ENCODE assay signal across 16 cellular contexts in the genomic region with DNA sequence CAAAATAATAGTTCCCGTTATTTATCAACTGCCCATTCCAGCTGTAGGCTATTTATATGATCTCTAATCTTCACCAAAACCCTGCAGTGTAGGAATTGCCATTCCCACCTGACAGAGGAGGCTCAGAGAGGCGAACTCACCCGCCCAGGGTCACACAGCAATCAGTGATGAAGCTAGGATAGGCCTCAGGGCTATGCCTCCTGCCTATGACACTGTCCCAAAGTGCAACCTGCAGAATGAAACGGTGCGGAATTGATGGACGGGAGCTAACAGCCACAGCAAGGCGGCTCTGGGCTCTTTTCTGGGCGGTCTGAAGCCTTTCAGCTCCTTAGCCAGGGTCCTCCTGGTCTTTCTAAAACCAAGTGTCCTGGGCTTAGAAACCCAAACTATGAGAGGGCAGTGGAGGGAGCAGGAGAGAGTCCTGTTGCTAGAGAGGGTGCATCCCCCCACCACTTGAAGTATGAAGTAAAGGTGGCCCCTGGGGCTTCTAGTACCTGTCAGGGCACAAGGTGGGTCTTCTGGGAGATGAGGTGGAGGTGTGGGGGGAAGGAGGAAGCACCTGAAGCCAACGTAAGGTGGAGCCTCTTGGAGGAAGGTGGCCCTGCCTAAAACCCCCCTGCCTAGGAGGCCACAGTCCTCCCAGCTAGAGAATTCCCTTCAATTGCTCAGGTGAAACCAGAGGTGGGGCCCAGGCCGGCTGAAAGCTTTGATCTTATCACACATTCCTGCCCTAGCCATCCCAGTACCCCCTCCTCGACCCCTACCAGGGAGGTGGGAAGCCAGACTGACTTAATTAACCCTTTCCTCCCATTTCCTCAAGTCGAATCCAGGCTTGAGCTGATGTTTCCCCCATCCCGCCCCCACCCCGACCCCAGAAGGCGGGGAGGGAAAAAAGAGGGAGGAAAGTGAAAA. TPM values are rescaled to one million over a fixed set of nuclear protein-coding genes. Genes with fewer than 3 reads are reported as not detected.
DNase-seq lines count a peak whose midpoint lies in the region; ATAC-seq, FAIRE-seq and TF ChIP-seq lines count a peak whose summit lies in the region.
"Had no signal": no experiment of that assay in that cellular context is flagged by ENCODE, and none has a peak within 500 bp of the region (broad histone marks: within the 10 kb centered on the region; RNA-seq: fewer than 3 reads in every experiment).

No MANE protein-coding gene starts in this region.

- H3K56ac ChIP-seq in H9 (ENCODE audit: insufficient read length, low read depth, low read length) (no peak overlapping the region), H1 (replicated peaks; ENCODE audit: insufficient read length, low read depth, low read length) (no peak overlapping the region), mesendoderm (ENCODE audit: low read length) (peak overlapping the region; percentile 76)

- H2BK12ac ChIP-seq in H9 (ENCODE audit: insufficient read length, low read depth, low read length) (no peak overlapping the region), H1 (ENCODE audit: low read depth, low read length) (peak overlapping the region; percentile 94)

- TF ChIP-seq CTCF in H9 (conservative IDR thresholded peaks at IDR 0.05): no peak
- no peak for TF ChIP-seq CTCF in H1 (IDR thresholded peaks at IDR 0.05; ENCODE audit: control extremely low read depth in 1 of 3, insufficient read depth in 1 of 3, low read depth in 1 of 3, low read length in 3 of 3)
- TF ChIP-seq CTCF in brain microvascular endothelial cell (IDR thresholded peaks at IDR 0.05; ENCODE audit: low read depth, low read length, missing control alignments): no peak
- TF ChIP-seq CTCF in OCI-LY7 (conservative IDR thresholded peaks at IDR 0.05; ENCODE audit: low read length): no peak

- 0 out of 3 replicates have a peak, but pooled peaks of 1 of the 2 experiments have one; percentile 29 for TF ChIP-seq POLR2A in H1 (IDR thresholded peaks at IDR 0.05; ENCODE audit: control extremely low read depth in 1 of 2, low read depth in 2 of 2, low read length in 2 of 2)

- no peak overlapping the region for H4K8ac ChIP-seq in H9 (replicated peaks; ENCODE audit: insufficient read length, low read depth, low read length)
- no peak overlapping the region for H4K8ac ChIP-seq in H1 (ENCODE audit: extremely low read depth, insufficient read depth, low read length)
- H4K8ac ChIP-seq in mesendoderm (ENCODE audit: low read depth, low read length): no peak overlapping the region

- no peaks in the 10 kb centered on the region for H3K27me3 Mint-ChIP-seq in H9 (ENCODE audit: low read depth)

- H3K27ac Mint-ChIP-seq in H9: peak overlapping the region; percentile 57 to 92 (median 74); a peak in 6 of 7 replicates
- H3K27ac Mint-ChIP-seq: IgD-negative memory B cell had no signal

- H2AK5ac ChIP-seq in H9 (ENCODE audit: insufficient read length, low read length): no peak overlapping the region
- peak overlapping the region; percentile 83 for H2AK5ac ChIP-seq in H1 (ENCODE audit: low read depth, low read length)
- peak overlapping the region; percentile 95 for H2AK5ac ChIP-seq in mesendoderm (ENCODE audit: low read length)

- H3K23ac ChIP-seq in H9 (ENCODE audit: insufficient read length, low read depth, low read length) (no peak overlapping the region), H1 (ENCODE audit: insufficient read length) (no peak overlapping the region), mesendoderm (ENCODE audit: low read length) (no peak overlapping the region)

- H3K36me3 Mint-ChIP-seq in H9 (ENCODE audit: insufficient read depth in 1 of 3, low read depth in 3 of 3): peaks cover 1 to 17% (median 9%) of the 10 kb centered on the region in 3 experiments; a peak in 6 of 7 replicates
- H3K36me3 Mint-ChIP-seq: IgD-negative memory B cell had no signal

- H3K9ac ChIP-seq in H9 (ENCODE audit: extremely low read depth, insufficient read length, low read length) (no peak overlapping the region), H1 (replicated peaks in 1 of 4; ENCODE audit: extremely low read depth in 1 of 4, low read depth in 3 of 4, low read length in 3 of 4) (peak overlapping the region in 1 of 4 experiments; percentile 27; a peak in 1 of 7 replicates), mesendoderm (ENCODE audit: low read length) (peak overlapping the region; percentile 37), subcutaneous abdominal adipose tissue (ENCODE audit: low read length in 5 of 5) (peak overlapping the region in 2 of 5 donors; percentile 37 to 58)

- 0 out of 4 replicates have a peak, but pooled peaks of 1 of the 2 experiments have one; percentile 6 for TF ChIP-seq RAD21 in H1 (IDR thresholded peaks at IDR 0.05 in 1 of 2, conservative IDR thresholded peaks at IDR 0.05 in 1 of 2; ENCODE audit: low read depth in 2 of 2, low read length in 2 of 2)

- CTCF ChIA-PET in H1 (lab: Charles Lee; ENCODE audit: partially characterized antibody) (interaction anchor here (0.8 to 3.0 kb wide), 7 partner anchors 10 to 88 kb away, joined by 3 to 9 read pairs (median 4); no protein-coding TSS in a partner anchor), OCI-LY7 (lab: Charles Lee; ENCODE audit: unreplicated experiment) (interaction anchor here (0.6 kb wide), 1 partner anchor 92 kb away, joined by 3 read pairs; no protein-coding TSS in a partner anchor)

- H3K4me3 Mint-ChIP-seq in H9: peak overlapping the region in 1 of 2 experiments; percentile 26; a peak in 1 of 5 replicates
- H3K4me3 Mint-ChIP-seq: IgD-negative memory B cell had no signal

- H3K9me3 ChIP-seq in H9 (ENCODE audit: control insufficient read depth, low read depth, low read length) (no peaks in the 10 kb centered on the region), H1 (ENCODE audit: insufficient read depth in 2 of 2, low read depth in 1 of 2, low read length in 1 of 2) (no peaks in the 10 kb centered on the region), subcutaneous abdominal adipose tissue (ENCODE audit: control insufficient read depth in 5 of 5, low read length in 5 of 5) (no peaks in the 10 kb centered on the region), OCI-LY7 (ENCODE audit: low read length) (no peaks in the 10 kb centered on the region)
- H3K9me3 ChIP-seq: SJCRH30 had no signal

- H2BK15ac ChIP-seq in H9 (ENCODE audit: low read depth, low read length) (no peak overlapping the region), H1 (ENCODE audit: low read length) (0 out of 2 replicates have a peak overlapping the region, but pooled peaks have one; percentile 61), mesendoderm (replicated peaks; ENCODE audit: low read depth) (no peak overlapping the region)

- no peak overlapping the region for H2AFZ ChIP-seq in H9 (ENCODE audit: low read length)
- no peak overlapping the region for H2AFZ ChIP-seq in H1 (ENCODE audit: low read length)
- no peak overlapping the region for H2AFZ ChIP-seq in OCI-LY7 (ENCODE audit: low read length)

- no peak for ATAC-seq in GM21381 (IDR thresholded peaks at IDR 0.05; ENCODE audit: unreplicated experiment)

- peaks cover 2% of the 10 kb centered on the region; the same call in 1 of the 2 replicates for H3K79me2 ChIP-seq in H9 (ENCODE audit: insufficient read depth, low read length)
- peaks cover 0 to 25% of the 10 kb centered on the region in 2 experiments; a peak in 1 of 4 replicates for H3K79me2 ChIP-seq in H1 (ENCODE audit: control insufficient read depth in 1 of 2, insufficient read depth in 2 of 2, low read length in 2 of 2)
- H3K79me2 ChIP-seq in mesendoderm (ENCODE audit: control insufficient read depth, insufficient read depth, low read length): peaks cover 11% of the 10 kb centered on the region
- no peaks in the 10 kb centered on the region for H3K79me2 ChIP-seq in OCI-LY7 (ENCODE audit: insufficient read depth, low read depth, low read length)

- H3K4me1 ChIP-seq in H9 (ENCODE audit: insufficient read depth, low read length) (peaks cover 6% of the 10 kb centered on the region; the same call in 1 of the 2 replicates), H1 (replicated peaks in 1 of 4; ENCODE audit: control insufficient read depth in 3 of 4, insufficient read depth in 4 of 4, low read length in 3 of 4) (peaks cover 12 to 26% (median 19%) of the 10 kb centered on the region in 4 experiments), mesendoderm (ENCODE audit: control insufficient read depth, low read depth, low read length) (peaks cover 33% of the 10 kb centered on the region), subcutaneous abdominal adipose tissue (ENCODE audit: control insufficient read depth in 5 of 5, insufficient read depth in 5 of 5, low read length in 5 of 5) (peaks cover 43 to 92% (median 83%) of the 10 kb centered on the region in 5 donors), OCI-LY7 (ENCODE audit: insufficient read depth, low read length, poor library complexity, severe bottlenecking) (no peaks in the 10 kb centered on the region)

- H4K5ac ChIP-seq in H9 (ENCODE audit: insufficient read length, low read depth, low read length) (no peak overlapping the region), H1 (ENCODE audit: insufficient read length, low read depth, low read length) (peak overlapping the region; percentile 25), mesendoderm (ENCODE audit: low read length) (no peak overlapping the region)

- peaks cover 36 to 50% of the 10 kb centered on the region in 2 experiments for H3K4me1 Mint-ChIP-seq in H9
- H3K4me1 Mint-ChIP-seq: IgD-negative memory B cell had no signal

- POLR2A ChIA-PET in H1 (lab: Charles Lee; ENCODE audit: partially characterized antibody): interaction anchor here (0.7 to 6.0 kb wide), 8 partner anchors 10 to 26 kb away, joined by 3 to 72 read pairs (median 12); a partner anchor contains a TSS
- POLR2A ChIA-PET in OCI-LY7 (lab: Charles Lee): no interaction called here

- no peak overlapping the region for H2BK120ac ChIP-seq in H9 (ENCODE audit: low read depth, low read length, poor library complexity, severe bottlenecking)
- H2BK120ac ChIP-seq in H1 (replicated peaks; ENCODE audit: low read depth, low read length): peak overlapping the region; percentile 19
- no peak overlapping the region for H2BK120ac ChIP-seq in mesendoderm (ENCODE audit: low read depth, low read length)

- no peaks in the 10 kb centered on the region for H3K36me3 ChIP-seq in H1 (ENCODE audit: control insufficient read depth in 2 of 4, insufficient read depth in 4 of 4, low read length in 3 of 4)
- no peaks in the 10 kb centered on the region for H3K36me3 ChIP-seq in mesendoderm (ENCODE audit: control insufficient read depth, insufficient read depth, low read length)
- peaks cover 0 to 32% (median 11%) of the 10 kb centered on the region in 5 donors for H3K36me3 ChIP-seq in subcutaneous abdominal adipose tissue (ENCODE audit: control insufficient read depth in 5 of 5, insufficient read depth in 5 of 5, low read length in 5 of 5)
- no peaks in the 10 kb centered on the region for H3K36me3 ChIP-seq in brain microvascular endothelial cell (replicated peaks)
- no peaks in the 10 kb centered on the region for H3K36me3 ChIP-seq in OCI-LY7 (ENCODE audit: insufficient read depth, low read length)

- in situ Hi-C loops in brain microvascular endothelial cell (cut with HindIII; ENCODE audit: low pct_ligation_motif_present, low sequenced_read_pairs): no loop called here

- H3K27ac ChIP-seq in H9 (ENCODE audit: insufficient read length, low read depth, low read length) (no peak overlapping the region), H1 (ENCODE audit: low read depth, low read length) (0 out of 2 replicates have a peak overlapping the region, but pooled peaks have one; percentile 37), mesendoderm (ENCODE audit: low read depth, low read length) (peak overlapping the region; percentile 53), subcutaneous abdominal adipose tissue (ENCODE audit: low read depth, low read length) (peak overlapping the region; percentile 95), brain microvascular endothelial cell (no peak overlapping the region), OCI-LY7 (ENCODE audit: low read depth, low read length, poor library complexity, severe bottlenecking) (no peak overlapping the region)
- H3K27ac ChIP-seq: VCaP had no signal

- no CpG with 5 or more reads among the region's 15 CpGs for WGBS in H9 (ENCODE audit: extremely low coverage, insufficient read length, low lambda C conversion rate)
- 49% methylated on average over 12 of the region's 15 CpGs; no CpG with 5 or more reads in 1 of the 2 experiments for WGBS in H1 (ENCODE audit: extremely low coverage in 1 of 2, insufficient coverage in 1 of 2, insufficient read length in 1 of 2, insufficient replicate concordance in 2 of 2, low coverage in 1 of 2, low lambda C conversion rate in 2 of 2, missing lambda C conversion rate in 1 of 2), 2 experiments
- no CpG with 5 or more reads among the region's 15 CpGs for WGBS in mesendoderm (ENCODE audit: extremely low coverage, insufficient coverage, low lambda C conversion rate)

- H3K14ac ChIP-seq in H9 (ENCODE audit: insufficient read depth, low read length): no peak overlapping the region
- H3K14ac ChIP-seq in H1 (ENCODE audit: insufficient read length): no peak overlapping the region

- H3K18ac ChIP-seq in H9 (ENCODE audit: insufficient read length, low read depth, low read length) (no peak overlapping the region), H1 (ENCODE audit: extremely low read depth, low read length) (peak overlapping the region; percentile 68), mesendoderm (ENCODE audit: low read length) (peak overlapping the region; percentile 33)

- H2BK5ac ChIP-seq in H9 (ENCODE audit: insufficient read length, low read length) (no peak overlapping the region), H1 (ENCODE audit: low read depth, low read length) (peak overlapping the region; percentile 77; the same call in 1 of the 2 replicates), mesendoderm (ENCODE audit: low read length) (peak overlapping the region; percentile 84)

- intact Hi-C loops in OCI-LY7 (cut with micrococcal nuclease; ENCODE audit: unreplicated experiment): no loop called here

- H3K9me3 Mint-ChIP-seq in H9: no peaks in the 10 kb centered on the region
- H3K9me3 Mint-ChIP-seq: IgD-negative memory B cell had no signal

- H3K79me1 ChIP-seq in H9 (ENCODE audit: insufficient read depth, low read depth, low read length, poor library complexity, severe bottlenecking) (peaks cover 7% of the 10 kb centered on the region), H1 (ENCODE audit: low read depth, low read length) (peaks cover 8% of the 10 kb centered on the region; the same call in 1 of the 2 replicates), mesendoderm (ENCODE audit: low read length) (peaks cover 14% of the 10 kb centered on the region)

- DNase-seq in H9 (peak; percentile 90), H1 (ENCODE audit: low read depth in 1 of 2, low spot score in 2 of 2) (peak; percentile 67 to 68), mesendoderm (peak; percentile 98), brain microvascular endothelial cell (no peak), OCI-LY7 (ENCODE audit: low spot score) (no peak)
- no peak for DNase-seq in stimulated activated CD4-positive, alpha-beta T cell treated with anti-CD3 and anti-CD28 coated beads, Interleukin-4, amount 100 ng/mL, for 24 hours
- DNase-seq: effector CD4-positive, alpha-beta T cell; GDM1; NCI-H1694; small intestine had no signal

- H2BK20ac ChIP-seq in H9 (ENCODE audit: low read depth, low read length, poor library complexity, severe bottlenecking) (no peak overlapping the region), H1 (ENCODE audit: low read length) (peak overlapping the region; percentile 95; the same call in 1 of the 2 replicates)

- no peaks in the 10 kb centered on the region for H3K23me2 ChIP-seq in H9 (ENCODE audit: insufficient read length, low read depth, low read length, poor library complexity, severe bottlenecking)
- 0 out of 2 replicates have a peak, but pooled peaks cover 2% of the 10 kb centered on the region for H3K23me2 ChIP-seq in H1 (ENCODE audit: low read depth, low read length)

- H3K27me3 ChIP-seq in H9 (ENCODE audit: insufficient read depth, low read length) (no peaks in the 10 kb centered on the region), H1 (replicated peaks in 1 of 4; ENCODE audit: control insufficient read depth in 3 of 4, extremely low read depth in 1 of 4, insufficient read depth in 3 of 4, low read length in 3 of 4) (no peaks in the 10 kb centered on the region), mesendoderm (ENCODE audit: insufficient read depth, low read length, poor library complexity) (no peaks in the 10 kb centered on the region), subcutaneous abdominal adipose tissue (ENCODE audit: control insufficient read depth in 5 of 5, insufficient read depth in 4 of 5, low read length in 5 of 5) (no peaks in the 10 kb centered on the region), brain microvascular endothelial cell (replicated peaks) (no peaks in the 10 kb centered on the region)
- H3K27me3 ChIP-seq: SJCRH30 had no signal

- FAIRE-seq in H1 (lab: Jason Lieb, UNC): no peak
- FAIRE-seq: GM18507, small intestine had no signal

- BruUV-seq in OCI-LY7 (replicated peaks; lab: Mats Ljungman, UMichigan): no TSS peak

- no peaks in the 10 kb centered on the region for H4K20me1 ChIP-seq in H9 (ENCODE audit: control insufficient read depth, insufficient read depth, insufficient read length)
- peaks cover 2 to 8% of the 10 kb centered on the region in 2 experiments for H4K20me1 ChIP-seq in H1 (replicated peaks in 1 of 2; ENCODE audit: control insufficient read depth in 1 of 2, insufficient read depth in 2 of 2, low read length in 2 of 2)
- H4K20me1 ChIP-seq in OCI-LY7 (ENCODE audit: insufficient read depth, low read length): no peaks in the 10 kb centered on the region

- H3K4me3 ChIP-seq in H1 (ENCODE audit: extremely low read depth in 1 of 4, insufficient read depth in 2 of 4, low read depth in 3 of 4, low read length in 4 of 4): peak overlapping the region in 2 of 4 experiments; percentile 1 to 2; a peak in 1 of 8 replicates
- H3K4me3 ChIP-seq in mesendoderm (ENCODE audit: low read length): no peak overlapping the region
- H3K4me3 ChIP-seq in subcutaneous abdominal adipose tissue (ENCODE audit: low read depth in 1 of 5, low read length in 5 of 5): peak overlapping the region in 1 of 5 donors; percentile 19
- no peak overlapping the region for H3K4me3 ChIP-seq in brain microvascular endothelial cell (ENCODE audit: low read depth, low read length)
- no peak overlapping the region for H3K4me3 ChIP-seq in OCI-LY7 (ENCODE audit: low read depth, low read length, poor library complexity, severe bottlenecking)
- H3K4me3 ChIP-seq: SJCRH30 had no signal

- H3K4ac ChIP-seq in H9 (ENCODE audit: low read depth, low read length): no peak overlapping the region
- H3K4ac ChIP-seq in H1 (replicated peaks; ENCODE audit: insufficient read length, low read depth, low read length): no peak overlapping the region
- H3K4ac ChIP-seq in mesendoderm (ENCODE audit: low read depth, low read length): peak overlapping the region; percentile 46

- H4K91ac ChIP-seq in H9 (ENCODE audit: insufficient read length, low read depth, low read length) (no peak overlapping the region), H1 (replicated peaks; ENCODE audit: insufficient read length, low read length) (peak overlapping the region; percentile 60)

- TF ChIP-seq EP300 in H1 (IDR thresholded peaks at IDR 0.05; ENCODE audit: borderline replicate concordance in 1 of 2, low read depth in 2 of 2, low read length in 2 of 2): no peak

- no peaks in the 10 kb centered on the region for H3K9me2 ChIP-seq in OCI-LY7 (ENCODE audit: insufficient read depth, low read length)

- H3K4me2 ChIP-seq in H9 (ENCODE audit: insufficient read depth, insufficient read length, low read length): no peak overlapping the region
- peak overlapping the region; percentile 25 to 60; a peak in 3 of 4 replicates for H3K4me2 ChIP-seq in H1 (ENCODE audit: insufficient read depth in 1 of 2, low read depth in 2 of 2, low read length in 2 of 2)
- H3K4me2 ChIP-seq in mesendoderm (ENCODE audit: low read length): peak overlapping the region; percentile 19
- no peak overlapping the region for H3K4me2 ChIP-seq in OCI-LY7 (ENCODE audit: low read length)

- H3T11ph ChIP-seq in H9 (ENCODE audit: low read length): no peak overlapping the region

RNA-seq across cellular contexts. Expression of a gene that starts 14.8 kb away (rescaled TPM):
- 80.8 and 90.0 TPM in 2 replicates for total RNA-seq in H9 (2021)
- 108 and 111 TPM in 2 replicates for total RNA-seq in H1 (2021; fragmentation: NEBNext Ultra II Directional; extraction: Animal tissue kit (Norgen Biotek cat#: 25700))
- 17.8 and 27.7 TPM in 2 replicates for polyA plus RNA-seq in H1 (2011; rRNA removed)
- 17.0 TPM for polyA plus RNA-seq in H1 (2011; cell fraction: cytosol; rRNA removed)
- polyA plus RNA-seq in H1 (2011; cell fraction: nucleus; rRNA removed): 113 TPM
- polyA plus RNA-seq in H1 (2012, experiment 1 of 2): 41.0 to 91.2 TPM (median 79.8 TPM) in 4 replicates
- 63.7 TPM for polyA plus RNA-seq in H1 (2012, experiment 2 of 2)
- polyA plus RNA-seq in H1 (2013, experiment 1 of 2): 65.5 TPM
- polyA plus RNA-seq in H1 (2013, experiment 2 of 2): 40.5 TPM
- 27.8 and 28.3 TPM in 2 replicates for polyA minus RNA-seq in H1 (2011; rRNA and poly(A)+ RNA removed)
- 68.4 TPM for polyA minus RNA-seq in H1 (2011; cell fraction: cytosol; rRNA and poly(A)+ RNA removed)
- polyA minus RNA-seq in H1 (2011; cell fraction: nucleus; rRNA and poly(A)+ RNA removed): 87.7 TPM
- 10.1 TPM for polyA plus RNA-seq in mesendoderm (2013, experiment 1 of 2)
- 9.4 TPM for polyA plus RNA-seq in mesendoderm (2013, experiment 2 of 2)
- 1.2 and 1.6 TPM in 2 replicates for total RNA-seq in OCI-LY7 (2014; rRNA removed; shearing (Covaris generic))
- 3.5 and 4.7 TPM in 2 replicates for total RNA-seq in OCI-LY7 (2022)

RNA-seq across cellular contexts. Expression of a gene that starts 54.5 kb away (rescaled TPM):
- not detected in 2 replicates for total RNA-seq in H9 (2021)
- total RNA-seq in H1 (2021; fragmentation: NEBNext Ultra II Directional; extraction: Animal tissue kit (Norgen Biotek cat#: 25700)): not detected in 2 replicates
- polyA plus RNA-seq in H1 (2011; rRNA removed): not detected in 2 replicates
- not detected for polyA plus RNA-seq in H1 (2011; cell fraction: cytosol; rRNA removed)
- not detected for polyA plus RNA-seq in H1 (2011; cell fraction: nucleus; rRNA removed)
- not detected in 4 replicates for polyA plus RNA-seq in H1 (2012, experiment 1 of 2)
- polyA plus RNA-seq in H1 (2012, experiment 2 of 2): not detected
- not detected for polyA plus RNA-seq in H1 (2013, experiment 1 of 2)
- not detected for polyA plus RNA-seq in H1 (2013, experiment 2 of 2)
- polyA minus RNA-seq in H1 (2011; rRNA and poly(A)+ RNA removed): not detected in 2 replicates
- polyA minus RNA-seq in H1 (2011; cell fraction: cytosol; rRNA and poly(A)+ RNA removed): not detected
- polyA minus RNA-seq in H1 (2011; cell fraction: nucleus; rRNA and poly(A)+ RNA removed): not detected
- not detected for polyA plus RNA-seq in mesendoderm (2013, experiment 1 of 2)
- polyA plus RNA-seq in mesendoderm (2013, experiment 2 of 2): not detected
- total RNA-seq in OCI-LY7 (2014; rRNA removed; shearing (Covaris generic)): not detected in 2 replicates
- not detected in 2 replicates for total RNA-seq in OCI-LY7 (2022)
- total RNA-seq: SJCRH30 had no signal
- polyA plus RNA-seq: IgD-negative memory B cell had no signal

Comparison
In these comparisons a context has a peak if more than half of its experiments do, and no peak if none do; other contexts are left out.
1. DNase-seq: peak in H9 (single experiment), H1 (2 of 2) and mesendoderm (single experiment); none in brain microvascular endothelial cell (single experiment), stimulated activated CD4-positive, alpha-beta T cell treated with anti-CD3 and anti-CD28 coated beads, Interleukin-4, amount 100 ng/mL, for 24 hours (single experiment) and OCI-LY7 (single experiment).
2. H3K27ac ChIP-seq: peak in H1 (single experiment), mesendoderm (single experiment) and subcutaneous abdominal adipose tissue (single experiment); none in H9 (single experiment), brain microvascular endothelial cell (single experiment) and OCI-LY7 (single experiment).
3. H3K4me2 ChIP-seq: peak in H1 (2 of 2) and mesendoderm (single experiment); none in H9 (single experiment) and OCI-LY7 (single experiment).
4. RNA of a gene that starts 14.8 kb away (total RNA-seq): 108 to 111 TPM in H1 and 80.8 to 90.0 TPM in H9; 1.2 to 4.7 TPM in OCI-LY7; every median in the first group is over 10 times any median in the second.